In the genomic region with DNA sequence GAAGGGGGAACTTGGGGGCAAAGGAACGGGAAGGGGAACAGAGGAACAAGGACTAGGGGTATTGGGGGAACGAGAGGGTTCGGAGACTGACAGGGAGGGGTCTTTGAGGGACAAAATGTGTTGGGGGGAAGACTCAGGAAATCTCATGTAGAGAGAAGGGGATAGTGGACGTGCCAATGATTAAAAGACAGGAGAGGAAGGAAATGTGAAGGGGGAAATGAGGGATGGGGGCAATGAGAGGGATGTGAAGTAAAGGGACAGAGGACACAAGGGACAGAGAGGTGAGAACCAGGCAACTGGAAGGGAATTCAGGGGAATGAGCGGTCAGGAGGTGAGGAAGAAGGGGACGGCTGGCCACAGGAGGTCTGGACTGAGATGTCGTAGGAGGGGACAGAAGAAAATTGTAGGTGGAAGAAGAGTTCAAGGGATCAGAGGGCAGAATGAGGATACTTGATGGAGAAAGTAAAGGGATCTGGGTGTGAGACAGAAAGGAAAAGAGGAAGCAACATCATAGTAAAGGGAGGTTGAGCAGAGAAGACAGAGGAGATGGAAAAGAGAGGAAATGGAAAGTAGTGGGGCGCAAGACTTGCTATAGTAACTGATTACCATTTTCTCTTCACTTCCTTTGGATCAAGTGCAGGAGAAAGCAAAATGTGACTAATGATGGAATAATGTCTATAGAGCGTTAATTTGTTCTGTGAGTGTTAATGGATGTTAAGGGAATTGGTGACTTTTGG, we compare ENCODE assay signal across 8 cellular contexts. TPM values are rescaled to one million over a fixed set of nuclear protein-coding genes. Genes with fewer than 3 reads are reported as not detected.
DNase-seq lines count a peak whose midpoint lies in the region; TF ChIP-seq lines count a peak whose summit lies in the region.

No MANE protein-coding gene starts in this region.

- H3K4me1 ChIP-seq in iPS-18a (ENCODE audit: control insufficient read depth, low read depth, low read length): peaks cover 25% of the 10 kb centered on the region
- peaks cover 17 to 56% (median 43%) of the 10 kb centered on the region in 4 donors for H3K4me1 ChIP-seq in stomach

- TF ChIP-seq POLR2A in stomach (IDR thresholded peaks at IDR 0.05): no peak

- 7 to 10% (median 8%) methylated on average over 9 of the region's 9 CpGs for WGBS in stomach, 5 donors

- peak overlapping the region; percentile 67 for H3K4me3 ChIP-seq in AG09309 (ENCODE audit: control insufficient read depth, low read depth, low read length)
- peak overlapping the region; percentile 79 for H3K4me3 ChIP-seq in iPS-18a (ENCODE audit: low read length)
- H3K4me3 ChIP-seq in stomach: peak overlapping the region; percentile 66 to 85 (median 80)

- POLR2A ChIA-PET in activated CD4-positive, alpha-beta memory T cell treated with anti-CD3 and anti-CD28 coated beads, Interleukin-2, amount 10 ng/mL, durations not matched to agents 7 days and 5 days (lab: Charles Lee): interaction anchor here (0.7 to 8.8 kb wide), 11 partner anchors 13 to 87 kb away, joined by 3 to 177 read pairs (median 18); partner anchors contain the start of genes APH1B and RPS27L

- peak overlapping the region; percentile 100 for H3K27ac Mint-ChIP-seq in activated CD4-positive, alpha-beta memory T cell treated with anti-CD3 and anti-CD28 coated beads, Interleukin-2, amount 10 ng/mL, durations not matched to agents 7 days and 5 days

- peak overlapping the region; percentile 56 for H3K9ac ChIP-seq in iPS-18a (ENCODE audit: low read length)

- CTCF ChIA-PET in activated CD4-positive, alpha-beta memory T cell treated with anti-CD3 and anti-CD28 coated beads, Interleukin-2, amount 10 ng/mL, durations not matched to agents 7 days and 5 days (lab: Charles Lee): interaction anchor here (1.4 to 2.9 kb wide), 2 partner anchors 33 to 85 kb away, joined by 3 to 12 read pairs; partner anchors contain the start of gene RPS27L

- H3K36me3 ChIP-seq in iPS-18a (ENCODE audit: control insufficient read depth, low read depth, low read length) (no peaks in the 10 kb centered on the region), stomach (no peaks in the 10 kb centered on the region)

- peaks cover 27% of the 10 kb centered on the region for H3K36me3 Mint-ChIP-seq in activated CD4-positive, alpha-beta memory T cell treated with anti-CD3 and anti-CD28 coated beads, Interleukin-2, amount 10 ng/mL, durations not matched to agents 7 days and 5 days (ENCODE audit: low read depth)

- TF ChIP-seq EP300 in stomach (IDR thresholded peaks at IDR 0.05): no peak

- H3K4me3 Mint-ChIP-seq in activated CD4-positive, alpha-beta memory T cell treated with anti-CD3 and anti-CD28 coated beads, Interleukin-2, amount 10 ng/mL, durations not matched to agents 7 days and 5 days: peak overlapping the region; percentile 97

- H3K27me3 Mint-ChIP-seq in activated CD4-positive, alpha-beta memory T cell treated with anti-CD3 and anti-CD28 coated beads, Interleukin-2, amount 10 ng/mL, durations not matched to agents 7 days and 5 days: peaks cover 10% of the 10 kb centered on the region

- H3K9me3 Mint-ChIP-seq in activated CD4-positive, alpha-beta memory T cell treated with anti-CD3 and anti-CD28 coated beads, Interleukin-2, amount 10 ng/mL, durations not matched to agents 7 days and 5 days: no peaks in the 10 kb centered on the region

- DNase-seq in AG09309 (ENCODE audit: low read depth) (no peak), HK-2 (ENCODE audit: unreplicated experiment) (peak; percentile 9), stomach (no peak), GM20000 (ENCODE audit: low spot score) (no peak), 8988T (no peak), iPS-NIHi7 (ENCODE audit: extremely low spot score) (no peak)
- no peak for DNase-seq in activated CD4-positive, alpha-beta memory T cell treated with anti-CD3 and anti-CD28 coated beads, Interleukin-2, amount 10 ng/mL, durations not matched to agents 7 days and 5 days

- no peak for TF ChIP-seq CTCF in AG09309 (IDR thresholded peaks at IDR 0.05; ENCODE audit: control insufficient read depth, insufficient read depth, low read depth, low read length, missing control alignments)
- no peak for TF ChIP-seq CTCF in stomach (IDR thresholded peaks at IDR 0.05)
- no peak for TF ChIP-seq CTCF in GM20000 (IDR thresholded peaks at IDR 0.05; ENCODE audit: extremely low read depth, missing control alignments)

- intact Hi-C loops in stomach (cut with DNase I; ENCODE audit: low total_unique reads): no loop called here

- H3K27ac ChIP-seq in iPS-18a (ENCODE audit: low read length) (no peak overlapping the region), stomach (peak overlapping the region; percentile 81 to 92 (median 89))

- no peaks in the 10 kb centered on the region for H3K9me3 ChIP-seq in iPS-18a (ENCODE audit: control insufficient read depth, low read depth, low read length)
- H3K9me3 ChIP-seq in stomach: no peaks in the 10 kb centered on the region

- peaks cover 55% of the 10 kb centered on the region for H3K4me1 Mint-ChIP-seq in activated CD4-positive, alpha-beta memory T cell treated with anti-CD3 and anti-CD28 coated beads, Interleukin-2, amount 10 ng/mL, durations not matched to agents 7 days and 5 days

- no peaks in the 10 kb centered on the region for H3K27me3 ChIP-seq in iPS-18a (ENCODE audit: control insufficient read depth, insufficient read depth, low read length)
- no peaks in the 10 kb centered on the region for H3K27me3 ChIP-seq in stomach

RNA-seq across cellular contexts. Expression of gene RAB8B, which starts 0.7 kb away (rescaled TPM):
- total RNA-seq in activated CD4-positive, alpha-beta memory T cell treated with anti-CD3 and anti-CD28 coated beads, Interleukin-2, amount 10 ng/mL, durations not matched to agents 7 days and 5 days: 100 to 1,000 TPM; 133 to 139 TPM
- 100 to 1,000 TPM in 1 of 5 donors, 10 to 100 TPM in 3, 1 to 10 TPM in 1; 2.0 to 103 (median 23.2) TPM for total RNA-seq in stomach
- polyA plus RNA-seq in stomach: 10 to 100 TPM in 2 of 3 donors, 1 to 10 TPM in 1; 4.5 to 13.6 (median 13.4) TPM

RNA-seq across cellular contexts. Expression of gene RPS27L, which starts 32.8 kb away (rescaled TPM):
- total RNA-seq in activated CD4-positive, alpha-beta memory T cell treated with anti-CD3 and anti-CD28 coated beads, Interleukin-2, amount 10 ng/mL, durations not matched to agents 7 days and 5 days: 100 to 1,000 TPM; 171 to 173 TPM
- total RNA-seq in stomach: 10 to 100 TPM in 4 of 5 donors, 1 to 10 TPM in 1; 8.4 to 69.8 (median 33.0) TPM
- 100 to 1,000 TPM; 211 to 432 (median 244) TPM for polyA plus RNA-seq in stomach
